8 cellular contexts compared by ENCODE assay signal in the genomic region with DNA sequence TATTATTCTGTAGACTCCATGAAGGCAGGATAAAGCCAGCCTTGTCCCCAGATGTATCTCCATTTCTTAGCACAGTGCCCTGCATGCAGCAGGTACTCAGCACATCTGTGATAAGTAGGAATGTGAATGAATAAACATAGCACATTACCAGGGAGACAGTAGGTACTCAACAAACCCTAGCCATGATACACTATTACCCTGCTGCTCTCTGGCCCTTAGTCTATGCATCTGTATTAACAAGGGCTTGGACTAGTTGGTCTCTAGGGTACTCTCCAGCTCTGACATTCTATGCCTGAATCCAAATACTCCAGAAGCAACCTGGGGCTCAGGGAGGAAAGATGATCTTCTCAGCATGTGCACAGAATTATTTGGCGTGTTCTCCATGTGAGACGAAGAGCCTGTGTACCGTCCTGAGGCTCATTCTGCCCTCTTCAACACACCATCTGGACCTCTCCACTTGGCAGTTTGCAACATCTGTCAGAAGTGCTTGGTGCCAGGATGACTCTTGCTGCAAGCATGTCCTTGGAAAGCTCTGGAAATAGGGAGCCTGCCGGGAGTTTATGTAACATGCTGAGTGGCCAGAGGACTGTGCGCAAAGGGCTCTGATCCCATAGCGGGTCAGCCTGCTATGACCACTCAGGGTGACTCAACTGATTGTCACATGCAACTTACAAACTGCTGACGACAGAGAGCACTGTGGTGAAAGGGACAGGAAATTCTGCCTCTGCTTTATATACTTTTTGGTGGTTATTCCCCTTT.
A peak's percentile ranks its signal among the peaks of the same experiment; 100 is the strongest.
DNase-seq lines count a peak whose midpoint lies in the region; ATAC-seq, FAIRE-seq and TF ChIP-seq lines count a peak whose summit lies in the region.
"Had no signal": no experiment of that assay in that cellular context is flagged by ENCODE, and none has a peak within 500 bp of the region (broad histone marks: within the 10 kb centered on the region; RNA-seq: fewer than 3 reads in every experiment).

No MANE protein-coding gene starts in this region.

- H3K9ac ChIP-seq in K562 (ENCODE audit: insufficient read depth in 1 of 2, low read depth in 2 of 2, low read length in 2 of 2): no peak overlapping the region
- no peak overlapping the region for H3K9ac ChIP-seq in H9 (ENCODE audit: extremely low read depth, insufficient read length, low read length)

- 13% methylated on average over 7 of the region's 7 CpGs for WGBS in K562 (ENCODE audit: insufficient coverage, low coverage, missing lambda C conversion rate)
- no CpG with 5 or more reads among the region's 7 CpGs for WGBS in H9 (ENCODE audit: extremely low coverage, insufficient read length, low lambda C conversion rate)

- CTCF ChIA-PET in K562 (lab: Yijun Ruan, JAX; ENCODE audit: low intra/inter-chr PET ratio): no interaction called here

- H3K18ac ChIP-seq in H9 (ENCODE audit: insufficient read length, low read depth, low read length): no peak overlapping the region

- H3K9me3 Mint-ChIP-seq in H9: peaks cover 0 to 5% of the 10 kb centered on the region in 2 experiments; a peak in 3 of 5 replicates

- H2BK15ac ChIP-seq in H9 (ENCODE audit: low read depth, low read length): no peak overlapping the region

- no peaks in the 10 kb centered on the region for H3K79me1 ChIP-seq in H9 (ENCODE audit: insufficient read depth, low read depth, low read length, poor library complexity, severe bottlenecking)

- H3K4me3 ChIP-seq in K562 (no peak overlapping the region), kidney epithelial cell (ENCODE audit: low read depth, low read length) (no peak overlapping the region)

- H3K4me3 Mint-ChIP-seq in H9: no peak overlapping the region
- H3K4me3 Mint-ChIP-seq: nephron had no signal

- no peaks in the 10 kb centered on the region for H3K9me3 ChIP-seq in K562 (replicated peaks; ENCODE audit: control insufficient read depth, insufficient read depth, low read depth, low read length)
- H3K9me3 ChIP-seq in H9 (ENCODE audit: control insufficient read depth, low read depth, low read length): no peaks in the 10 kb centered on the region

- no peak overlapping the region for H3T11ph ChIP-seq in H9 (ENCODE audit: low read length)

- in situ Hi-C loops in K562 (cut with MboI): no loop called here

- H4K8ac ChIP-seq in H9 (replicated peaks; ENCODE audit: insufficient read length, low read depth, low read length): no peak overlapping the region

- no peaks in the 10 kb centered on the region for H3K36me3 Mint-ChIP-seq in H9 (ENCODE audit: insufficient read depth in 1 of 3, low read depth in 3 of 3)

- no peaks in the 10 kb centered on the region for H3K9me1 ChIP-seq in K562 (ENCODE audit: control insufficient read depth, insufficient read depth, low read length)

- H2BK120ac ChIP-seq in H9 (ENCODE audit: low read depth, low read length, poor library complexity, severe bottlenecking): no peak overlapping the region

- no peak overlapping the region for H2BK5ac ChIP-seq in H9 (ENCODE audit: insufficient read length, low read length)

- H2AK5ac ChIP-seq in H9 (ENCODE audit: insufficient read length, low read length): no peak overlapping the region

- peak; percentile 97 for DNase-seq in NCI-H1694 treated with DMSO at 0.1 percent for 48 hours (lab: John Stamatoyannopoulos, UW)
- DNase-seq in K562 (ENCODE audit: extremely low read depth in 1 of 4, low spot score in 3 of 4): peak in 1 of 4 experiments; percentile 40
- peak; percentile 90 for DNase-seq in kidney epithelial cell (ENCODE audit: low read depth)
- DNase-seq in ureter (ENCODE audit: low spot score): peak; percentile 75
- no peak for DNase-seq in SIG-M5 treated with dmso at 0.1 percent for 504 hours (lab: John Stamatoyannopoulos, UW; ENCODE audit: unreplicated experiment)
- no peak for DNase-seq in H9

- H3K4ac ChIP-seq in H9 (ENCODE audit: low read depth, low read length): no peak overlapping the region

- H3K79me2 ChIP-seq in K562 (ENCODE audit: control insufficient read depth, insufficient read depth, low read length): no peaks in the 10 kb centered on the region
- no peaks in the 10 kb centered on the region for H3K79me2 ChIP-seq in H9 (ENCODE audit: insufficient read depth, low read length)

- ATAC-seq in K562: peak; percentile 91
- no peak for ATAC-seq in GM21825 (IDR thresholded peaks at IDR 0.05; ENCODE audit: unreplicated experiment)

- H2BK20ac ChIP-seq in H9 (ENCODE audit: low read depth, low read length, poor library complexity, severe bottlenecking): no peak overlapping the region

- TF ChIP-seq CTCF in K562 (IDR thresholded peaks at IDR 0.05 in 2 of 3, conservative IDR thresholded peaks at IDR 0.05 in 1 of 3; ENCODE audit: insufficient read depth in 2 of 3, low read depth in 1 of 3, low read length in 3 of 3) (peak in 1 of 3 experiments; percentile 27; a peak in 2 of 6 replicates), kidney epithelial cell (IDR thresholded peaks at IDR 0.05; ENCODE audit: insufficient read depth, low read length, poor library complexity, severe bottlenecking) (no peak), H9 (conservative IDR thresholded peaks at IDR 0.05) (no peak)

- no peak overlapping the region for H2BK12ac ChIP-seq in H9 (ENCODE audit: insufficient read length, low read depth, low read length)

- peak; percentile 26 for FAIRE-seq in K562 (lab: Jason Lieb, UNC)

- no peaks in the 10 kb centered on the region for H3K23me2 ChIP-seq in H9 (ENCODE audit: insufficient read length, low read depth, low read length, poor library complexity, severe bottlenecking)

- H3K27me3 Mint-ChIP-seq in H9 (ENCODE audit: low read depth): no peaks in the 10 kb centered on the region

- H3K4me2 ChIP-seq in K562 (ENCODE audit: insufficient read depth, low read length) (no peak overlapping the region), H9 (ENCODE audit: insufficient read depth, insufficient read length, low read length) (no peak overlapping the region)

- peak in 1 of 2 experiments; percentile 48 for TF ChIP-seq RAD21 in K562 (CRISPR knock-in tag; conservative IDR thresholded peaks at IDR 0.05 in 1 of 2, IDR thresholded peaks at IDR 0.05 in 1 of 2)

- no peak overlapping the region for H3K23ac ChIP-seq in H9 (ENCODE audit: insufficient read length, low read depth, low read length)

- no peak for TF ChIP-seq POLR2A in K562 (conservative IDR thresholded peaks at IDR 0.05)

- no peak overlapping the region for H3K14ac ChIP-seq in H9 (ENCODE audit: insufficient read depth, low read length)

- H3K27ac ChIP-seq in K562 (ENCODE audit: extremely low read depth, low read depth, low read length): no peak overlapping the region; the same call in 2 of the 3 replicates
- no peak overlapping the region for H3K27ac ChIP-seq in H9 (ENCODE audit: insufficient read length, low read depth, low read length)

- no TSS peak for BruUV-seq in K562 (replicated peaks; lab: Mats Ljungman, UMichigan)

- H3K36me3 ChIP-seq in K562 (ENCODE audit: control insufficient read depth, insufficient read depth, low read length): no peaks in the 10 kb centered on the region
- H3K36me3 ChIP-seq in kidney epithelial cell (ENCODE audit: control insufficient read depth, insufficient read depth, low read length): no peaks in the 10 kb centered on the region

- H3K27me3 ChIP-seq in K562 (ENCODE audit: control insufficient read depth in 2 of 2, insufficient read depth in 2 of 2, low read length in 2 of 2) (no peaks in the 10 kb centered on the region), kidney epithelial cell (ENCODE audit: control insufficient read depth, insufficient read depth, low read length) (no peaks in the 10 kb centered on the region), H9 (ENCODE audit: insufficient read depth, low read length) (no peaks in the 10 kb centered on the region)

- POLR2A ChIA-PET in K562 (lab: Yijun Ruan, JAX): interaction anchor here (1.5 kb wide), 2 partner anchors 15 to 25 kb away, joined by 3 read pairs; no protein-coding TSS in a partner anchor

- H4K5ac ChIP-seq in H9 (ENCODE audit: insufficient read length, low read depth, low read length): no peak overlapping the region

- no peaks in the 10 kb centered on the region for H3K4me1 Mint-ChIP-seq in H9

- peaks cover 0 to 14% of the 10 kb centered on the region in 2 experiments; a peak in 3 of 5 replicates for H3K4me1 ChIP-seq in K562 (replicated peaks in 1 of 2; ENCODE audit: control insufficient read depth in 2 of 2, insufficient read depth in 2 of 2, low read length in 2 of 2)
- H3K4me1 ChIP-seq in H9 (ENCODE audit: insufficient read depth, low read length): no peaks in the 10 kb centered on the region

- H4K20me1 ChIP-seq in K562 (replicated peaks; ENCODE audit: control insufficient read depth, insufficient read depth, low read length) (no peaks in the 10 kb centered on the region), H9 (ENCODE audit: control insufficient read depth, insufficient read depth, insufficient read length) (no peaks in the 10 kb centered on the region)

- no peak for TF ChIP-seq EP300 in K562 (IDR thresholded peaks at IDR 0.05; ENCODE audit: low read length)

- no peak overlapping the region for H3K56ac ChIP-seq in H9 (ENCODE audit: insufficient read length, low read depth, low read length)

- peak overlapping the region; percentile 75 for H2AFZ ChIP-seq in K562 (ENCODE audit: low read depth, low read length)
- no peak overlapping the region for H2AFZ ChIP-seq in H9 (ENCODE audit: low read length)

- no peak overlapping the region for H3K27ac Mint-ChIP-seq in H9

- intact Hi-C loops in K562 (cut with micrococcal nuclease): loop anchor here (2.0 kb wide), 1 partner anchor 39 kb away; no protein-coding TSS in a partner anchor

- no peak overlapping the region for H4K91ac ChIP-seq in H9 (ENCODE audit: insufficient read length, low read depth, low read length)

TF ChIP-seq in K562, 482 proteins besides CTCF, POLR2A, EP300 and RAD21 (continues in another document):
- TF ChIP-seq SAFB (IDR thresholded peaks at IDR 0.05; ENCODE audit: borderline replicate concordance, low read depth, low read length): no peak
- TF ChIP-seq, protein P1, sequence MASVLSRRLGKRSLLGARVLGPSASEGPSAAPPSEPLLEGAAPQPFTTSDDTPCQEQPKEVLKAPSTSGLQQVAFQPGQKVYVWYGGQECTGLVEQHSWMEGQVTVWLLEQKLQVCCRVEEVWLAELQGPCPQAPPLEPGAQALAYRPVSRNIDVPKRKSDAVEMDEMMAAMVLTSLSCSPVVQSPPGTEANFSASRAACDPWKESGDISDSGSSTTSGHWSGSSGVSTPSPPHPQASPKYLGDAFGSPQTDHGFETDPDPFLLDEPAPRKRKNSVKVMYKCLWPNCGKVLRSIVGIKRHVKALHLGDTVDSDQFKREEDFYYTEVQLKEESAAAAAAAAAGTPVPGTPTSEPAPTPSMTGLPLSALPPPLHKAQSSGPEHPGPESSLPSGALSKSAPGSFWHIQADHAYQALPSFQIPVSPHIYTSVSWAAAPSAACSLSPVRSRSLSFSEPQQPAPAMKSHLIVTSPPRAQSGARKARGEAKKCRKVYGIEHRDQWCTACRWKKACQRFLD (CRISPR knock-in tag; IDR thresholded peaks at IDR 0.05): 0 out of 2 replicates have a peak, but pooled peaks have one; percentile 15
- no peak for TF ChIP-seq POLR2AphosphoS5 (IDR thresholded peaks at IDR 0.05; ENCODE audit: control insufficient read depth, insufficient read depth, low read depth, low read length)

Comparison
In these comparisons a context has a peak if more than half of its experiments do, and no peak if none do; other contexts are left out.
1. DNase-seq: peak in NCI-H1694 treated with DMSO at 0.1 percent for 48 hours (single experiment), kidney epithelial cell (single experiment) and ureter (single experiment); none in SIG-M5 treated with dmso at 0.1 percent for 504 hours (single experiment) and H9 (single experiment).